Comparison of ENCODE assay signal across 1 cellular context in the genomic region with DNA sequence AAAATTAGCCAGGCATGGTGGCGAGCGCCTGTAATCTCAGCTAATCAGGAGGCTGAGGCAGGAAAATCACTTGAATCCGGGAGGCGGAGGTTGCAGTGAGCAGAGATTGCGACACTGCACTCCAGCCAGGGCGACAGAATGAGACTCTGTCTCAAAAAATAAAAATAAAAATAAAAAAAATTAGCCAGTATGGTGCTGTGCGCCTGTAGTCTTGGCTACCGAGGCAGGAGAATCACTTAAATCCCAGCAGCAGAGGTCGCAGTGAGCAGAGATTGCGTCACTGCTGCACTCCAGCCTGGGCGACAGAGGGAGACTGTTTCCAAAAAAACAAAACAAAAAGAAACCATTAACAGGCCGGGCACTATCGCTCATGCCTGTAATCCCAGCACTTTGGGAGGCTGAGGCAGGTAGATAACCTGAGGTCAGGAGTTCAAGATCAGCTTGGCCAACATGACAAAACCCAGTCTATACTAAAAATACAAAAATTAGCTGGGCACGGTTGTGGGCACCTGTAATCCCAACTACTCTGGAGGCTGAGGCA.
A peak's percentile ranks its signal among the peaks of the same experiment; 100 is the strongest.
TF ChIP-seq lines count a peak whose summit lies in the region.

No MANE protein-coding gene starts in this region.

TF ChIP-seq in HepG2, 621 proteins besides CTCF, POLR2A, EP300 and RAD21 (continued from another document and continues in another):
- TF ChIP-seq, protein P1, sequence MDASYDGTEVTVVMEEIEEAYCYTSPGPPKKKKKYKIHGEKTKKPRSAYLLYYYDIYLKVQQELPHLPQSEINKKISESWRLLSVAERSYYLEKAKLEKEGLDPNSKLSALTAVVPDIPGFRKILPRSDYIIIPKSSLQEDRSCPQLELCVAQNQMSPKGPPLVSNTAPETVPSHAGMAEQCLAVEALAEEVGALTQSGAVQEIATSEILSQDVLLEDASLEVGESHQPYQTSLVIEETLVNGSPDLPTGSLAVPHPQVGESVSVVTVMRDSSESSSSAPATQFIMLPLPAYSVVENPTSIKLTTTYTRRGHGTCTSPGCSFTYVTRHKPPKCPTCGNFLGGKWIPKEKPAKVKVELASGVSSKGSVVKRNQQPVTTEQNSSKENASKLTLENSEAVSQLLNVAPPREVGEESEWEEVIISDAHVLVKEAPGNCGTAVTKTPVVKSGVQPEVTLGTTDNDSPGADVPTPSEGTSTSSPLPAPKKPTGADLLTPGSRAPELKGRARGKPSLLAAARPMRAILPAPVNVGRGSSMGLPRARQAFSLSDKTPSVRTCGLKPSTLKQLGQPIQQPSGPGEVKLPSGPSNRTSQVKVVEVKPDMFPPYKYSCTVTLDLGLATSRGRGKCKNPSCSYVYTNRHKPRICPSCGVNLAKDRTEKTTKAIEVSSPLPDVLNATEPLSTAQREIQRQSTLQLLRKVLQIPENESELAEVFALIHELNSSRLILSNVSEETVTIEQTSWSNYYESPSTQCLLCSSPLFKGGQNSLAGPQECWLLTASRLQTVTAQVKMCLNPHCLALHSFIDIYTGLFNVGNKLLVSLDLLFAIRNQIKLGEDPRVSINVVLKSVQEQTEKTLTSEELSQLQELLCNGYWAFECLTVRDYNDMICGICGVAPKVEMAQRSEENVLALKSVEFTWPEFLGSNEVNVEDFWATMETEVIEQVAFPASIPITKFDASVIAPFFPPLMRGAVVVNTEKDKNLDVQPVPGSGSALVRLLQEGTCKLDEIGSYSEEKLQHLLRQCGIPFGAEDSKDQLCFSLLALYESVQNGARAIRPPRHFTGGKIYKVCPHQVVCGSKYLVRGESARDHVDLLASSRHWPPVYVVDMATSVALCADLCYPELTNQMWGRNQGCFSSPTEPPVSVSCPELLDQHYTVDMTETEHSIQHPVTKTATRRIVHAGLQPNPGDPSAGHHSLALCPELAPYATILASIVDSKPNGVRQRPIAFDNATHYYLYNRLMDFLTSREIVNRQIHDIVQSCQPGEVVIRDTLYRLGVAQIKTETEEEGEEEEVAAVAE (CRISPR knock-in tag; IDR thresholded peaks at IDR 0.05; ENCODE audit: borderline replicate concordance), result 0 out of 2 replicates have a peak, but pooled peaks have one; percentile 27
- TF ChIP-seq ZNF652 (CRISPR knock-in tag; IDR thresholded peaks at IDR 0.05; ENCODE audit: borderline replicate concordance, low read depth), result peak; percentile 67; the same call in 1 of the 2 replicates
- peak; percentile 38; the same call in 1 of the 2 replicates for TF ChIP-seq ZNF503 (CRISPR knock-in tag; IDR thresholded peaks at IDR 0.05)
- 0 out of 2 replicates have a peak, but pooled peaks have one; percentile 44 for TF ChIP-seq MYPOP (CRISPR knock-in tag; IDR thresholded peaks at IDR 0.05)
- TF ChIP-seq NCOA2 (CRISPR knock-in tag; IDR thresholded peaks at IDR 0.05), result peak; percentile 42; the same call in 1 of the 2 replicates
- peak; percentile 81; the same call in 1 of the 2 replicates for TF ChIP-seq KAT7 (CRISPR knock-in tag; IDR thresholded peaks at IDR 0.05; ENCODE audit: borderline replicate concordance)
- TF ChIP-seq, protein P2, sequence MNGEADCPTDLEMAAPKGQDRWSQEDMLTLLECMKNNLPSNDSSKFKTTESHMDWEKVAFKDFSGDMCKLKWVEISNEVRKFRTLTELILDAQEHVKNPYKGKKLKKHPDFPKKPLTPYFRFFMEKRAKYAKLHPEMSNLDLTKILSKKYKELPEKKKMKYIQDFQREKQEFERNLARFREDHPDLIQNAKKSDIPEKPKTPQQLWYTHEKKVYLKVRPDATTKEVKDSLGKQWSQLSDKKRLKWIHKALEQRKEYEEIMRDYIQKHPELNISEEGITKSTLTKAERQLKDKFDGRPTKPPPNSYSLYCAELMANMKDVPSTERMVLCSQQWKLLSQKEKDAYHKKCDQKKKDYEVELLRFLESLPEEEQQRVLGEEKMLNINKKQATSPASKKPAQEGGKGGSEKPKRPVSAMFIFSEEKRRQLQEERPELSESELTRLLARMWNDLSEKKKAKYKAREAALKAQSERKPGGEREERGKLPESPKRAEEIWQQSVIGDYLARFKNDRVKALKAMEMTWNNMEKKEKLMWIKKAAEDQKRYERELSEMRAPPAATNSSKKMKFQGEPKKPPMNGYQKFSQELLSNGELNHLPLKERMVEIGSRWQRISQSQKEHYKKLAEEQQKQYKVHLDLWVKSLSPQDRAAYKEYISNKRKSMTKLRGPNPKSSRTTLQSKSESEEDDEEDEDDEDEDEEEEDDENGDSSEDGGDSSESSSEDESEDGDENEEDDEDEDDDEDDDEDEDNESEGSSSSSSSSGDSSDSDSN (CRISPR knock-in tag; IDR thresholded peaks at IDR 0.05), result peak; percentile 57; the same call in 1 of the 2 replicates
- TF ChIP-seq, protein P3, sequence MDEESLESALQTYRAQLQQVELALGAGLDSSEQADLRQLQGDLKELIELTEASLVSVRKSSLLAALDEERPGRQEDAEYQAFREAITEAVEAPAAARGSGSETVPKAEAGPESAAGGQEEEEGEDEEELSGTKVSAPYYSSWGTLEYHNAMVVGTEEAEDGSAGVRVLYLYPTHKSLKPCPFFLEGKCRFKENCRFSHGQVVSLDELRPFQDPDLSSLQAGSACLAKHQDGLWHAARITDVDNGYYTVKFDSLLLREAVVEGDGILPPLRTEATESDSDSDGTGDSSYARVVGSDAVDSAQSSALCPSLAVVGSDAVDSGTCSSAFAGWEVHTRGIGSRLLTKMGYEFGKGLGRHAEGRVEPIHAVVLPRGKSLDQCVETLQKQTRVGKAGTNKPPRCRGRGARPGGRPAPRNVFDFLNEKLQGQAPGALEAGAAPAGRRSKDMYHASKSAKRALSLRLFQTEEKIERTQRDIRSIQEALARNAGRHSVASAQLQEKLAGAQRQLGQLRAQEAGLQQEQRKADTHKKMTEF (CRISPR knock-in tag; IDR thresholded peaks at IDR 0.05), result peak; percentile 79
- peak; percentile 58 for TF ChIP-seq MED1 (CRISPR knock-in tag; IDR thresholded peaks at IDR 0.05)
- peak; percentile 93 for TF ChIP-seq STAG1 (CRISPR knock-in tag; IDR thresholded peaks at IDR 0.05)
- TF ChIP-seq, protein P4, sequence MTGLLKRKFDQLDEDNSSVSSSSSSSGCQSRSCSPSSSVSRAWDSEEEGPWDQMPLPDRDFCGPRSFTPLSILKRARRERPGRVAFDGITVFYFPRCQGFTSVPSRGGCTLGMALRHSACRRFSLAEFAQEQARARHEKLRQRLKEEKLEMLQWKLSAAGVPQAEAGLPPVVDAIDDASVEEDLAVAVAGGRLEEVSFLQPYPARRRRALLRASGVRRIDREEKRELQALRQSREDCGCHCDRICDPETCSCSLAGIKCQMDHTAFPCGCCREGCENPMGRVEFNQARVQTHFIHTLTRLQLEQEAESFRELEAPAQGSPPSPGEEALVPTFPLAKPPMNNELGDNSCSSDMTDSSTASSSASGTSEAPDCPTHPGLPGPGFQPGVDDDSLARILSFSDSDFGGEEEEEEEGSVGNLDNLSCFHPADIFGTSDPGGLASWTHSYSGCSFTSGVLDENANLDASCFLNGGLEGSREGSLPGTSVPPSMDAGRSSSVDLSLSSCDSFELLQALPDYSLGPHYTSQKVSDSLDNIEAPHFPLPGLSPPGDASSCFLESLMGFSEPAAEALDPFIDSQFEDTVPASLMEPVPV (CRISPR knock-in tag; IDR thresholded peaks at IDR 0.05), result 0 out of 2 replicates have a peak, but pooled peaks have one; percentile 22
- TF ChIP-seq, protein P5, sequence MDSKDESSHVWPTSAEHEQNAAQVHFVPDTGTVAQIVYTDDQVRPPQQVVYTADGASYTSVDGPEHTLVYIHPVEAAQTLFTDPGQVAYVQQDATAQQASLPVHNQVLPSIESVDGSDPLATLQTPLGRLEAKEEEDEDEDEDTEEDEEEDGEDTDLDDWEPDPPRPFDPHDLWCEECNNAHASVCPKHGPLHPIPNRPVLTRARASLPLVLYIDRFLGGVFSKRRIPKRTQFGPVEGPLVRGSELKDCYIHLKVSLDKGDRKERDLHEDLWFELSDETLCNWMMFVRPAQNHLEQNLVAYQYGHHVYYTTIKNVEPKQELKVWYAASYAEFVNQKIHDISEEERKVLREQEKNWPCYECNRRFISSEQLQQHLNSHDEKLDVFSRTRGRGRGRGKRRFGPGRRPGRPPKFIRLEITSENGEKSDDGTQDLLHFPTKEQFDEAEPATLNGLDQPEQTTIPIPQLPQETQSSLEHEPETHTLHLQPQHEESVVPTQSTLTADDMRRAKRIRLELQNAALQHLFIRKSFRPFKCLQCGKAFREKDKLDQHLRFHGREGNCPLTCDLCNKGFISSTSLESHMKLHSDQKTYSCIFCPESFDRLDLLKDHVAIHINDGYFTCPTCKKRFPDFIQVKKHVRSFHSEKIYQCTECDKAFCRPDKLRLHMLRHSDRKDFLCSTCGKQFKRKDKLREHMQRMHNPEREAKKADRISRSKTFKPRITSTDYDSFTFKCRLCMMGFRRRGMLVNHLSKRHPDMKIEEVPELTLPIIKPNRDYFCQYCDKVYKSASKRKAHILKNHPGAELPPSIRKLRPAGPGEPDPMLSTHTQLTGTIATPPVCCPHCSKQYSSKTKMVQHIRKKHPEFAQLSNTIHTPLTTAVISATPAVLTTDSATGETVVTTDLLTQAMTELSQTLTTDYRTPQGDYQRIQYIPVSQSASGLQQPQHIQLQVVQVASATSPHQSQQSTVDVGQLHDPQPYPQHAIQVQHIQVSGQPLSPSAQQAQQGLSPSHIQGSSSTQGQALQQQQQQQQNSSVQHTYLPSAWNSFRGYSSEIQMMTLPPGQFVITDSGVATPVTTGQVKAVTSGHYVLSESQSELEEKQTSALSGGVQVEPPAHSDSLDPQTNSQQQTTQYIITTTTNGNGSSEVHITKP (CRISPR knock-in tag; IDR thresholded peaks at IDR 0.05; ENCODE audit: low read depth), result 0 out of 2 replicates have a peak, but pooled peaks have one; percentile 16
- TF ChIP-seq HNF4A (CRISPR knock-in tag; IDR thresholded peaks at IDR 0.05), result peak; percentile 25; the same call in 1 of the 2 replicates
- peak; percentile 48; the same call in 1 of the 2 replicates for TF ChIP-seq MIER2 (CRISPR knock-in tag; IDR thresholded peaks at IDR 0.05)
- peak; percentile 95; the same call in 1 of the 2 replicates for TF ChIP-seq ZNF580 (CRISPR knock-in tag; IDR thresholded peaks at IDR 0.05; ENCODE audit: borderline replicate concordance, low read depth)
- peak; percentile 69 for TF ChIP-seq TEAD3 (CRISPR knock-in tag; optimal IDR thresholded peaks at IDR 0.05; ENCODE audit: borderline replicate concordance)
- TF ChIP-seq, protein P6, sequence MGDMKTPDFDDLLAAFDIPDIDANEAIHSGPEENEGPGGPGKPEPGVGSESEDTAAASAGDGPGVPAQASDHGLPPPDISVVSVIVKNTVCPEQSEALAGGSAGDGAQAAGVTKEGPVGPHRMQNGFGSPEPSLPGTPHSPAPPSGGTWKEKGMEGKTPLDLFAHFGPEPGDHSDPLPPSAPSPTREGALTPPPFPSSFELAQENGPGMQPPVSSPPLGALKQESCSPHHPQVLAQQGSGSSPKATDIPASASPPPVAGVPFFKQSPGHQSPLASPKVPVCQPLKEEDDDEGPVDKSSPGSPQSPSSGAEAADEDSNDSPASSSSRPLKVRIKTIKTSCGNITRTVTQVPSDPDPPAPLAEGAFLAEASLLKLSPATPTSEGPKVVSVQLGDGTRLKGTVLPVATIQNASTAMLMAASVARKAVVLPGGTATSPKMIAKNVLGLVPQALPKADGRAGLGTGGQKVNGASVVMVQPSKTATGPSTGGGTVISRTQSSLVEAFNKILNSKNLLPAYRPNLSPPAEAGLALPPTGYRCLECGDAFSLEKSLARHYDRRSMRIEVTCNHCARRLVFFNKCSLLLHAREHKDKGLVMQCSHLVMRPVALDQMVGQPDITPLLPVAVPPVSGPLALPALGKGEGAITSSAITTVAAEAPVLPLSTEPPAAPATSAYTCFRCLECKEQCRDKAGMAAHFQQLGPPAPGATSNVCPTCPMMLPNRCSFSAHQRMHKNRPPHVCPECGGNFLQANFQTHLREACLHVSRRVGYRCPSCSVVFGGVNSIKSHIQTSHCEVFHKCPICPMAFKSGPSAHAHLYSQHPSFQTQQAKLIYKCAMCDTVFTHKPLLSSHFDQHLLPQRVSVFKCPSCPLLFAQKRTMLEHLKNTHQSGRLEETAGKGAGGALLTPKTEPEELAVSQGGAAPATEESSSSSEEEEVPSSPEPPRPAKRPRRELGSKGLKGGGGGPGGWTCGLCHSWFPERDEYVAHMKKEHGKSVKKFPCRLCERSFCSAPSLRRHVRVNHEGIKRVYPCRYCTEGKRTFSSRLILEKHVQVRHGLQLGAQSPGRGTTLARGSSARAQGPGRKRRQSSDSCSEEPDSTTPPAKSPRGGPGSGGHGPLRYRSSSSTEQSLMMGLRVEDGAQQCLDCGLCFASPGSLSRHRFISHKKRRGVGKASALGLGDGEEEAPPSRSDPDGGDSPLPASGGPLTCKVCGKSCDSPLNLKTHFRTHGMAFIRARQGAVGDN (CRISPR knock-in tag; IDR thresholded peaks at IDR 0.05), result peak; percentile 5; the same call in 1 of the 2 replicates
- TF ChIP-seq THAP11 (CRISPR knock-in tag; IDR thresholded peaks at IDR 0.05), result peak; percentile 72
- TF ChIP-seq SNAPC2 (CRISPR knock-in tag; IDR thresholded peaks at IDR 0.05), result 0 out of 2 replicates have a peak, but pooled peaks have one; percentile 64
- peak; percentile 60; the same call in 1 of the 2 replicates for TF ChIP-seq ZFP90 (CRISPR knock-in tag; IDR thresholded peaks at IDR 0.05; ENCODE audit: borderline replicate concordance)
- TF ChIP-seq GATAD1 (CRISPR knock-in tag; IDR thresholded peaks at IDR 0.05), result peak; percentile 52
- TF ChIP-seq FOXJ3 (CRISPR knock-in tag; IDR thresholded peaks at IDR 0.05; ENCODE audit: borderline replicate concordance), result peak; percentile 68; the same call in 1 of the 2 replicates
